ENCODE assay signal across 8 cellular contexts in the genomic region with DNA sequence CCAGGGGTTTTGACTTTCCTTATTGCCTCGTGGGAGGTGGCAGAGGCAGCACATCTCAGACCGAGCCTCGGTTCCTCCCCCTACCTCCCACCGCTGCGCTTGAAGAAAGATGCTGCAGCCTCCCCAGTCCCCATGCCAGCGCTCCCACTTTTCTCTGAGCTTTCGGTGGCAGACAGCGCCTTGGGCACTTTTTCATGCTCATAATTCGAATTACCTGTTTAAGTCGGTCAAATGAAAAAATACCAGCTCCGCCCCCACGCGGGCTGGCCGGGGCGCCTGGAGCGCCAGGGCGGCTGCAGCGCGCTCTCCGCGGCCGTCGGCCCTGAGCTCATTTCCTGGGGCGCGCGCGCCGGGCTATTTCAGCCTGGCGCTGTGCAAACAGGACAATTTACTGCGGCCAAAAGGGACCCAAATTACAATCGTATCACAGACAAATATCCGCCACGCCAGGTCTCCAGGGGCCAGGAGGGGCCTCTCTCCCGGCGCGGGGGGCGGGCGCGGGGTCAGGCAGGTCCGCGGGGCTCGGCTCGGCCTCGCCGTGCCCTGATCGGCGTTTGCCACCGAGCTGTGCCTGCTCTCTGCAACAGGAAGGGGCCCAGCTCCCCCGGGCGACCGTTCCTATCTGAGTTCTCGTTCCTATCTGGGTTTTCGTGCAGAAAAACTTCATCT. TPM values are rescaled to one million over a fixed set of nuclear protein-coding genes. Genes with fewer than 3 reads are reported as not detected.
DNase-seq lines count a peak whose midpoint lies in the region; ATAC-seq, FAIRE-seq and TF ChIP-seq lines count a peak whose summit lies in the region.

No MANE protein-coding gene starts in this region.

- peaks cover 5% of the 10 kb centered on the region for H3K9me3 Mint-ChIP-seq in astrocyte (ENCODE audit: unreplicated experiment)

- no peaks in the 10 kb centered on the region for H3K36me3 ChIP-seq in ES-I3 (ENCODE audit: insufficient read depth, low read length)
- H3K36me3 ChIP-seq in Loucy (ENCODE audit: insufficient read depth, low read length) = no peaks in the 10 kb centered on the region
- no peaks in the 10 kb centered on the region for H3K36me3 ChIP-seq in astrocyte (ENCODE audit: insufficient read depth, low read length)
- no peaks in the 10 kb centered on the region for H3K36me3 ChIP-seq in iPS-15b (ENCODE audit: control insufficient read depth, insufficient read depth, low read length)

- H3K27ac ChIP-seq in astrocyte (ENCODE audit: low read depth, low read length) = no peak overlapping the region
- peak overlapping the region in 6 of 21 experiments; percentile 2 to 77 (median 20) for H3K27ac ChIP-seq in skin epidermis

- H3K4me3 ChIP-seq in Loucy (ENCODE audit: low read length, poor library complexity, severe bottlenecking) = peak overlapping the region; percentile 76
- peak overlapping the region; percentile 52 for H3K4me3 ChIP-seq in astrocyte (ENCODE audit: insufficient read depth, low read depth, low read length)
- peak overlapping the region; percentile 61 for H3K4me3 ChIP-seq in iPS-15b (ENCODE audit: low read depth, low read length)
- peak overlapping the region; percentile 6 to 48 (median 23) for H3K4me3 ChIP-seq in skin epidermis

- H3K9ac ChIP-seq in ES-I3 (ENCODE audit: low read depth, low read length) (peak overlapping the region; percentile 87), Loucy (ENCODE audit: low read depth, low read length, poor library complexity, severe bottlenecking) (peak overlapping the region; percentile 53), astrocyte (ENCODE audit: low read length) (peak overlapping the region; percentile 39), iPS-15b (ENCODE audit: low read depth, low read length) (no peak overlapping the region)

- peaks cover 31% of the 10 kb centered on the region for H3K27me3 Mint-ChIP-seq in astrocyte (ENCODE audit: low read depth, unreplicated experiment)

- H3K4me1 ChIP-seq in ES-I3 (ENCODE audit: insufficient read depth, low read length) = peaks cover 23% of the 10 kb centered on the region
- peaks cover 16% of the 10 kb centered on the region for H3K4me1 ChIP-seq in Loucy (ENCODE audit: insufficient read depth, low read length, poor library complexity, severe bottlenecking)
- peaks cover 9% of the 10 kb centered on the region for H3K4me1 ChIP-seq in astrocyte (ENCODE audit: insufficient read depth, low read length)
- H3K4me1 ChIP-seq in iPS-15b (ENCODE audit: control insufficient read depth, insufficient read depth, low read length) = peaks cover 5% of the 10 kb centered on the region

- H3K79me2 ChIP-seq in Loucy (ENCODE audit: insufficient read depth, low read length) (no peaks in the 10 kb centered on the region), astrocyte (ENCODE audit: insufficient read depth, low read length) (no peaks in the 10 kb centered on the region)

- peak overlapping the region; percentile 93 for H2AFZ ChIP-seq in Loucy (ENCODE audit: low read length)
- peak overlapping the region; percentile 67 for H2AFZ ChIP-seq in astrocyte (ENCODE audit: low read depth, low read length)

- H3K27me3 ChIP-seq in Loucy (ENCODE audit: insufficient read depth, low read length, poor library complexity, severe bottlenecking) (peaks cover 8% of the 10 kb centered on the region), astrocyte (ENCODE audit: insufficient read depth, low read length) (peaks cover 4% of the 10 kb centered on the region), iPS-15b (ENCODE audit: control insufficient read depth, insufficient read depth, low read length) (peaks cover 44% of the 10 kb centered on the region)

- no peak for DNase-seq in astrocyte (ENCODE audit: low read depth)
- no peak for DNase-seq in D721Med (ENCODE audit: insufficient read length, low spot score)
- DNase-seq in HUDEP-2 (lab: John Stamatoyannopoulos, UW; ENCODE audit: unreplicated experiment in 76 of 76) = no peak

- peaks cover 11% of the 10 kb centered on the region for H3K4me1 Mint-ChIP-seq in astrocyte (ENCODE audit: low read depth, unreplicated experiment)

- peaks cover 2% of the 10 kb centered on the region for H3K36me3 Mint-ChIP-seq in astrocyte (ENCODE audit: low read depth, unreplicated experiment)

- H4K20me1 ChIP-seq in Loucy (ENCODE audit: insufficient read depth, low read length, poor library complexity, severe bottlenecking) (no peaks in the 10 kb centered on the region), astrocyte (ENCODE audit: insufficient read depth, low read length) (no peaks in the 10 kb centered on the region)

- H3K9me3 ChIP-seq in ES-I3 (ENCODE audit: control insufficient read depth, insufficient read depth, low read length) (0 out of 2 replicates have a peak, but pooled peaks cover 4% of the 10 kb centered on the region), Loucy (ENCODE audit: insufficient read depth, low read depth, low read length) (no peaks in the 10 kb centered on the region), astrocyte (ENCODE audit: insufficient read depth, low read depth, low read length) (no peaks in the 10 kb centered on the region), iPS-15b (ENCODE audit: control insufficient read depth, insufficient read depth, low read length) (no peaks in the 10 kb centered on the region)

- H3K9me2 ChIP-seq in Loucy (replicated peaks; ENCODE audit: low read depth, low read length) = no peaks in the 10 kb centered on the region

- ATAC-seq in GM18870 (IDR thresholded peaks at IDR 0.05; ENCODE audit: unreplicated experiment) = no peak

- H3K4me3 Mint-ChIP-seq in astrocyte (ENCODE audit: unreplicated experiment) = peak overlapping the region; percentile 73

- TF ChIP-seq CTCF in Loucy (conservative IDR thresholded peaks at IDR 0.05; ENCODE audit: low read length) (no peak), astrocyte (IDR thresholded peaks at IDR 0.05; ENCODE audit: insufficient read depth, low read depth, low read length) (no peak), D721Med (IDR thresholded peaks at IDR 0.05; ENCODE audit: insufficient read depth, missing control alignments) (no peak)

- no peak for FAIRE-seq in astrocyte (lab: Jason Lieb, UNC)
- no peak for FAIRE-seq in D721Med (lab: Jason Lieb, UNC)

- no peaks in the 10 kb centered on the region for H3F3A ChIP-seq in Loucy (ENCODE audit: low read depth)

- no peak overlapping the region for H3K27ac Mint-ChIP-seq in astrocyte (ENCODE audit: unreplicated experiment)

- H3K4me2 ChIP-seq in Loucy (ENCODE audit: low read depth, low read length, poor library complexity, severe bottlenecking) = peak overlapping the region; percentile 79
- peak overlapping the region; percentile 85 for H3K4me2 ChIP-seq in astrocyte (ENCODE audit: low read length)

RNA-seq across cellular contexts. Expression of a gene that starts 45.0 kb away (rescaled TPM):
- total RNA-seq in astrocyte = not detected in 2 replicates

RNA-seq across cellular contexts. Expression of a gene that starts 51.9 kb away (rescaled TPM):
- not detected in 2 replicates for total RNA-seq in astrocyte

Comparison
In these comparisons a context has a peak if more than half of its experiments do, and no peak if none do; other contexts are left out.
1. H3K4me3 ChIP-seq: peak in every context shown above with its lines; median percentile 76 in Loucy; 61 in iPS-15b; 52 in astrocyte; 23 in skin epidermis.